25 cellular contexts compared by ENCODE assay signal in genomic region chr7:2253021-2253420, GRCh38. TPM values are rescaled to one million over a fixed set of nuclear protein-coding genes. Genes with fewer than 3 reads are reported as not detected.
DNase-seq lines count a peak whose midpoint lies in the region; ATAC-seq, FAIRE-seq and TF ChIP-seq lines count a peak whose summit lies in the region.
"Had no signal": no experiment of that assay in that cellular context is flagged by ENCODE, and none has a peak within 500 bp of the region (broad histone marks: within the 10 kb centered on the region; RNA-seq: fewer than 3 reads in every experiment).

No MANE protein-coding gene starts in this region.

- RAD21 ChIA-PET in GM12878 (lab: Charles Lee; ENCODE audit: unreplicated experiment) = no interaction called here

- TF ChIP-seq POLR2A in GM12891 (IDR thresholded peaks at IDR 0.05; ENCODE audit: low read depth, low read length) (no peak), GM12878 (IDR thresholded peaks at IDR 0.05; ENCODE audit: low read depth, low read length) (peak; percentile 44; the same call in 1 of the 2 replicates)

- H3K27ac Mint-ChIP-seq in naive B cell = peak overlapping the region in 5 of 6 donors; percentile 32 to 98 (median 67)
- no peak overlapping the region for H3K27ac Mint-ChIP-seq in type B pancreatic cell

- H3K9ac ChIP-seq in BLaER1 (no peak overlapping the region), GM12878 (ENCODE audit: control insufficient read depth, insufficient read depth, low read length) (no peak overlapping the region)

- 94% methylated on average over 9 of the region's 9 CpGs for WGBS in GM12878 (ENCODE audit: insufficient coverage, insufficient replicate concordance, low lambda C conversion rate, missing lambda C conversion rate)

- H3K9me3 Mint-ChIP-seq in naive B cell = no peaks in the 10 kb centered on the region
- no peaks in the 10 kb centered on the region for H3K9me3 Mint-ChIP-seq in type B pancreatic cell
- H3K9me3 Mint-ChIP-seq: natural killer cell had no signal

- H3K36me3 Mint-ChIP-seq in naive B cell (peaks cover 0 to 5% of the 10 kb centered on the region in 2 donors), type B pancreatic cell (peaks cover 6% of the 10 kb centered on the region)
- H3K36me3 Mint-ChIP-seq: natural killer cell had no signal

- SMC1A ChIA-PET in GM12878 (lab: Charles Lee; ENCODE audit: uncharacterized antibody, unreplicated experiment) = no interaction called here

- H3K27me3 Mint-ChIP-seq in naive B cell = no peaks in the 10 kb centered on the region
- H3K27me3 Mint-ChIP-seq in type B pancreatic cell = no peaks in the 10 kb centered on the region

- BruUV-seq in GM12878 (replicated peaks; lab: Mats Ljungman, UMichigan) = no TSS peak

- no peak for ATAC-seq in GM12878
- no peak for ATAC-seq in naive B cell (ENCODE audit: low read depth in 2 of 2)
- no peak for ATAC-seq in HG03039 (IDR thresholded peaks at IDR 0.05; ENCODE audit: unreplicated experiment)
- ATAC-seq: left ventricle myocardium superior had no signal

- in situ Hi-C loops in GM12878 (cut with MboI) = no loop called here

- H3K27me3 ChIP-seq in BLaER1 (no peaks in the 10 kb centered on the region), GM12878 (replicated peaks in 1 of 2; ENCODE audit: control insufficient read depth in 2 of 2, insufficient read depth in 2 of 2, low read length in 1 of 2) (no peaks in the 10 kb centered on the region)
- H3K27me3 ChIP-seq: sigmoid colon, SJCRH30 had no signal

- DNase-seq in GM12891 (ENCODE audit: insufficient read length, low spot score) (no peak), GM12878 (ENCODE audit: low read depth, low spot score) (no peak), naive B cell (no peak), type B pancreatic cell (ENCODE audit: extremely low spot score, unreplicated experiment) (no peak), NAMALWA (ENCODE audit: low spot score) (no peak)
- DNase-seq in stimulated activated CD4-positive, alpha-beta T cell treated with anti-CD3 and anti-CD28 coated beads, Interleukin-2, amount 100 ng/mL, for 24 hours = no peak
- DNase-seq: activated CD4-positive, alpha-beta T cell treated with anti-CD3 and anti-CD28 coated beads, Interleukin-2, amount 50 U/mL, for 48 hours; activated CD8-positive, alpha-beta memory T cell treated with anti-CD3 and anti-CD28 coated beads, Interleukin-2, amount 50 U/mL, for 4 hours; caudate nucleus; DMS79; glutamatergic neuron; islet precursor cell; left ventricle myocardium superior; natural killer cell; NCI-H1105; NCI-H187; NCI-H2171; NCI-H510A; sigmoid colon; SJCRH30; stimulated activated CD4-positive, alpha-beta T cell treated with anti-CD3 and anti-CD28 coated beads, Interleukin-12 subunit alpha, Interleukin-12 subunit beta, amount 100 ng/mL, for 4 hours; stimulated activated CD4-positive, alpha-beta T cell treated with anti-CD3 and anti-CD28 coated beads, Interleukin-4, amount 100 ng/mL, for 1 hour had no signal

- no peak overlapping the region for H2AFZ ChIP-seq in GM12878 (ENCODE audit: control insufficient read depth, low read depth, low read length)

- peak overlapping the region; percentile 32 for H3K4me2 ChIP-seq in BLaER1
- no peak overlapping the region for H3K4me2 ChIP-seq in GM12878 (ENCODE audit: control insufficient read depth, insufficient read depth)

- H3K36me3 ChIP-seq in BLaER1 (peaks cover 72% of the 10 kb centered on the region), GM12878 (ENCODE audit: control insufficient read depth in 2 of 2, insufficient read depth in 2 of 2, low read length in 1 of 2) (peaks cover 8 to 37% of the 10 kb centered on the region in 2 experiments; a peak in 3 of 4 replicates)

- H3K4me1 ChIP-seq in BLaER1 (peaks cover 80% of the 10 kb centered on the region), GM12878 (ENCODE audit: control insufficient read depth, insufficient read depth, low read length) (peaks cover 27% of the 10 kb centered on the region)
- H3K4me1 ChIP-seq: sigmoid colon, SJCRH30 had no signal

- H3K79me2 ChIP-seq in GM12878 (ENCODE audit: control insufficient read depth, insufficient read depth, low read length) = no peaks in the 10 kb centered on the region; the same call in 1 of the 2 replicates

- intact Hi-C loops in GM12878 (cut with micrococcal nuclease; ENCODE audit: unreplicated experiment) = no loop called here

- peak overlapping the region; percentile 44 for H3K27ac ChIP-seq in BLaER1
- no peak overlapping the region for H3K27ac ChIP-seq in GM12878 (ENCODE audit: control insufficient read depth, insufficient read depth)
- H3K27ac ChIP-seq: sigmoid colon, SJCRH30 had no signal

- H3K4me3 Mint-ChIP-seq in naive B cell = no peak overlapping the region
- no peak overlapping the region for H3K4me3 Mint-ChIP-seq in type B pancreatic cell
- H3K4me3 Mint-ChIP-seq: natural killer cell had no signal

- TF ChIP-seq CTCF in GM12878 (IDR thresholded peaks at IDR 0.05 in 2 of 3, conservative IDR thresholded peaks at IDR 0.05 in 1 of 3; ENCODE audit: control insufficient read depth in 2 of 3, extremely low read depth in 1 of 3, insufficient read depth in 1 of 3, low read depth in 3 of 3, low read length in 3 of 3) (no peak), type B pancreatic cell (conservative IDR thresholded peaks at IDR 0.05) (no peak)

- H4K20me1 ChIP-seq in BLaER1 (peaks cover 25% of the 10 kb centered on the region), GM12878 (ENCODE audit: control insufficient read depth, insufficient read depth) (no peaks in the 10 kb centered on the region)

- H3K4me1 Mint-ChIP-seq in naive B cell (peaks cover 29 to 38% (median 33%) of the 10 kb centered on the region in 3 donors), type B pancreatic cell (ENCODE audit: unreplicated experiment) (peaks cover 4% of the 10 kb centered on the region)

- FAIRE-seq in GM12891 (lab: Jason Lieb, UNC) (no peak), GM12878 (lab: Jason Lieb, UNC) (no peak)
- FAIRE-seq: G401.6 had no signal

- H3K9me3 ChIP-seq in BLaER1 (no peaks in the 10 kb centered on the region), GM12878 (replicated peaks; ENCODE audit: control insufficient read depth, insufficient read depth, low read length) (no peaks in the 10 kb centered on the region; the same call in 2 of the 3 replicates)
- H3K9me3 ChIP-seq: sigmoid colon, SJCRH30 had no signal

- CTCF ChIA-PET in GM12878 (lab: Yijun Ruan, JAX) = no interaction called here

- no peak overlapping the region for H3K4me3 ChIP-seq in BLaER1
- H3K4me3 ChIP-seq in GM12878 = no peak overlapping the region
- H3K4me3 ChIP-seq: sigmoid colon, SJCRH30 had no signal

- no peak for TF ChIP-seq RAD21 in GM12878 (IDR thresholded peaks at IDR 0.05; ENCODE audit: insufficient read depth, low read depth, low read length)

- POLR2A ChIA-PET in GM12878 (lab: Charles Lee) = interaction anchor here (0.7 kb wide), 1 partner anchor 38 kb away, joined by 4 read pairs; no protein-coding TSS in a partner anchor

- no peak for TF ChIP-seq EP300 in GM12878 (IDR thresholded peaks at IDR 0.05; ENCODE audit: borderline replicate concordance in 1 of 2, control insufficient read depth in 1 of 2, low read depth in 2 of 2, low read length in 2 of 2)

RNA-seq across cellular contexts. Expression of gene NUDT1, which starts 11.0 kb away (rescaled TPM):
- 56.5 TPM for polyA plus RNA-seq in GM12891 (2012; ENCODE audit: low read depth, missing spikeins)
- total RNA-seq in GM12878 (2013; cell fraction: nucleolus; rRNA removed) = 4.4 and 5.3 TPM in 2 replicates
- total RNA-seq in GM12878 (2014; rRNA removed) = 71.4 and 81.6 TPM in 2 replicates
- total RNA-seq in GM12878 (2014; rRNA removed; fragmentation: Illumina TruSeq; extraction: Trizol) = 56.4 and 58.1 TPM in 2 replicates
- total RNA-seq in GM12878 (2021) = 62.1 TPM in 2 replicates
- polyA plus RNA-seq in GM12878 (2011; ENCODE audit: low read depth) = 44.4 TPM
- polyA plus RNA-seq in GM12878 (2011; rRNA removed) = 24.1 and 40.2 TPM in 2 replicates
- 61.4 and 74.1 TPM in 2 replicates for polyA plus RNA-seq in GM12878 (2011; cell fraction: cytosol; rRNA removed)
- polyA plus RNA-seq in GM12878 (2011; cell fraction: nucleus; rRNA removed) = 36.5 and 38.9 TPM in 2 replicates
- polyA plus RNA-seq in GM12878 (2012) = 51.4 and 59.5 TPM in 2 replicates
- polyA plus RNA-seq in GM12878 (2014; fragmentation: Illumina TruSeq; extraction: Trizol) = 7.7 and 36.7 TPM in 2 replicates
- 10 to 100 TPM in 1 of 2 experiments, 1 to 10 TPM in 1; 7.7 to 23.3 TPM for polyA plus RNA-seq in GM12878 (2014; fragmentation: Nextera tagmentation; extraction: Ambion mirVana)
- polyA plus RNA-seq in GM12878 (2014; rRNA removed) = 77.5 and 87.5 TPM in 2 replicates
- 100 to 1,000 TPM; 115 to 122 TPM for polyA plus RNA-seq in GM12878 (2016; fragmentation: Nextera tagmentation; extraction: Ambion mirVana)
- 18.9 and 42.0 TPM in 2 replicates for polyA minus RNA-seq in GM12878 (2011; rRNA and poly(A)+ RNA removed)
- 14.9 and 15.0 TPM in 2 replicates for polyA minus RNA-seq in GM12878 (2011; cell fraction: cytosol; rRNA and poly(A)+ RNA removed)
- polyA minus RNA-seq in GM12878 (2011; cell fraction: nucleus; rRNA and poly(A)+ RNA removed) = 7.5 and 9.6 TPM in 2 replicates
- polyA plus RNA-seq in naive B cell (ENCODE audit: low read depth in 6 of 6) = 10 to 100 TPM; 50.8 to 78.8 (median 59.4) TPM
- 25.1 and 32.2 TPM in 2 replicates for total RNA-seq in type B pancreatic cell (ENCODE audit: low replicate concordance)

RNA-seq across cellular contexts. Expression of gene MRM2, which starts 11.0 kb away (rescaled TPM):
- 44.2 TPM for polyA plus RNA-seq in GM12891 (2012; ENCODE audit: low read depth, missing spikeins)
- 17.7 and 17.9 TPM in 2 replicates for total RNA-seq in GM12878 (2013; cell fraction: nucleolus; rRNA removed)
- 57.1 and 61.7 TPM in 2 replicates for total RNA-seq in GM12878 (2014; rRNA removed)
- total RNA-seq in GM12878 (2014; rRNA removed; fragmentation: Illumina TruSeq; extraction: Trizol) = 54.8 and 60.1 TPM in 2 replicates
- total RNA-seq in GM12878 (2021) = 61.2 and 62.9 TPM in 2 replicates
- 25.8 TPM for polyA plus RNA-seq in GM12878 (2011; ENCODE audit: low read depth)
- polyA plus RNA-seq in GM12878 (2011; rRNA removed) = 34.8 and 43.2 TPM in 2 replicates
- 36.7 and 39.9 TPM in 2 replicates for polyA plus RNA-seq in GM12878 (2011; cell fraction: cytosol; rRNA removed)
- polyA plus RNA-seq in GM12878 (2011; cell fraction: nucleus; rRNA removed) = 16.7 and 20.8 TPM in 2 replicates
- polyA plus RNA-seq in GM12878 (2012) = 37.1 and 37.7 TPM in 2 replicates
- 75.6 and 79.8 TPM in 2 replicates for polyA plus RNA-seq in GM12878 (2014; fragmentation: Illumina TruSeq; extraction: Trizol)
- 10 to 100 TPM; 91.4 to 92.9 TPM for polyA plus RNA-seq in GM12878 (2014; fragmentation: Nextera tagmentation; extraction: Ambion mirVana)
- 58.9 and 59.2 TPM in 2 replicates for polyA plus RNA-seq in GM12878 (2014; rRNA removed)
- 100 to 1,000 TPM; 125 to 128 TPM for polyA plus RNA-seq in GM12878 (2016; fragmentation: Nextera tagmentation; extraction: Ambion mirVana)
- polyA minus RNA-seq in GM12878 (2011; rRNA and poly(A)+ RNA removed) = 29.7 and 30.7 TPM in 2 replicates
- polyA minus RNA-seq in GM12878 (2011; cell fraction: cytosol; rRNA and poly(A)+ RNA removed) = 10.8 and 13.8 TPM in 2 replicates
- 9.9 and 13.7 TPM in 2 replicates for polyA minus RNA-seq in GM12878 (2011; cell fraction: nucleus; rRNA and poly(A)+ RNA removed)
- 10 to 100 TPM; 29.2 to 64.2 (median 46.1) TPM for polyA plus RNA-seq in naive B cell (ENCODE audit: low read depth in 6 of 6)
- 29.3 and 35.3 TPM in 2 replicates for total RNA-seq in type B pancreatic cell (ENCODE audit: low replicate concordance)

RNA-seq across cellular contexts. Expression of gene MAD1L1, which starts 20.3 kb away (rescaled TPM):
- 90.5 TPM for polyA plus RNA-seq in GM12891 (2012; ENCODE audit: low read depth, missing spikeins)
- total RNA-seq in GM12878 (2013; cell fraction: nucleolus; rRNA removed) = 141 TPM in 2 replicates
- total RNA-seq in GM12878 (2014; rRNA removed) = 70.5 and 75.7 TPM in 2 replicates
- 17.1 and 18.7 TPM in 2 replicates for total RNA-seq in GM12878 (2014; rRNA removed; fragmentation: Illumina TruSeq; extraction: Trizol)
- 56.5 and 56.6 TPM in 2 replicates for total RNA-seq in GM12878 (2021)
- 20.3 TPM for polyA plus RNA-seq in GM12878 (2011; ENCODE audit: low read depth)
- polyA plus RNA-seq in GM12878 (2011; rRNA removed) = 18.6 and 33.4 TPM in 2 replicates
- 63.4 and 81.7 TPM in 2 replicates for polyA plus RNA-seq in GM12878 (2011; cell fraction: cytosol; rRNA removed)
- 48.8 and 57.0 TPM in 2 replicates for polyA plus RNA-seq in GM12878 (2011; cell fraction: nucleus; rRNA removed)
- polyA plus RNA-seq in GM12878 (2012) = 37.9 and 62.7 TPM in 2 replicates
- polyA plus RNA-seq in GM12878 (2014; fragmentation: Illumina TruSeq; extraction: Trizol) = 2.4 and 8.1 TPM in 2 replicates
- polyA plus RNA-seq in GM12878 (2014; fragmentation: Nextera tagmentation; extraction: Ambion mirVana) = 1 to 10 TPM; 2.2 to 5.1 TPM
- 43.2 and 63.4 TPM in 2 replicates for polyA plus RNA-seq in GM12878 (2014; rRNA removed)
- polyA plus RNA-seq in GM12878 (2016; fragmentation: Nextera tagmentation; extraction: Ambion mirVana) = 10 to 100 TPM; 73.1 to 76.8 TPM
- polyA minus RNA-seq in GM12878 (2011; rRNA and poly(A)+ RNA removed) = 26.5 and 49.2 TPM in 2 replicates
- polyA minus RNA-seq in GM12878 (2011; cell fraction: cytosol; rRNA and poly(A)+ RNA removed) = 29.7 and 31.5 TPM in 2 replicates
- 23.5 and 35.1 TPM in 2 replicates for polyA minus RNA-seq in GM12878 (2011; cell fraction: nucleus; rRNA and poly(A)+ RNA removed)
- 100 to 1,000 TPM; 109 to 209 (median 158) TPM for polyA plus RNA-seq in naive B cell (ENCODE audit: low read depth in 6 of 6)
- total RNA-seq in type B pancreatic cell (ENCODE audit: low replicate concordance) = 32.0 and 40.7 TPM in 2 replicates
